Comparison of ENCODE assay signal across 1 cellular context in genomic region chr6:33392168-33392947, GRCh38.
A peak's percentile ranks its signal among the peaks of the same experiment; 100 is the strongest.
TF ChIP-seq lines count a peak whose summit lies in the region.

No MANE protein-coding gene starts in this region.

TF ChIP-seq in K562, 482 proteins besides CTCF, POLR2A, EP300 and RAD21 (continues in another document):
- TF ChIP-seq TOE1 (IDR thresholded peaks at IDR 0.05; ENCODE audit: borderline replicate concordance) (0 out of 2 replicates have a peak, but pooled peaks have one; percentile 7), TOE1 (CRISPR knock-in tag; IDR thresholded peaks at IDR 0.05; ENCODE audit: borderline replicate concordance, low read depth) (no peak), NKRF (IDR thresholded peaks at IDR 0.05; ENCODE audit: borderline replicate concordance) (peak; percentile 49; the same call in 1 of the 2 replicates), NBN (IDR thresholded peaks at IDR 0.05; ENCODE audit: low read depth) (peak; percentile 47; the same call in 1 of the 2 replicates), SMARCA4 (IDR thresholded peaks at IDR 0.05) (peak; percentile 36; the same call in 1 of the 2 replicates), KAT8 (IDR thresholded peaks at IDR 0.05; ENCODE audit: low read depth) (no peak), ZNF347 (CRISPR knock-in tag; IDR thresholded peaks at IDR 0.05; ENCODE audit: low read depth) (no peak), ZNF140 (CRISPR knock-in tag; IDR thresholded peaks at IDR 0.05) (no peak), RHOXF2B (CRISPR knock-in tag; conservative IDR thresholded peaks at IDR 0.05) (no peak), SOX6 (IDR thresholded peaks at IDR 0.05) (no peak), CLOCK (CRISPR knock-in tag; IDR thresholded peaks at IDR 0.05; ENCODE audit: borderline replicate concordance) (no peak), ZNF143 (CRISPR knock-in tag; IDR thresholded peaks at IDR 0.05) (0 out of 2 replicates have a peak, but pooled peaks have one; percentile 8), CBFA2T3 (IDR thresholded peaks at IDR 0.05) (peak; percentile 45), MTA2 (IDR thresholded peaks at IDR 0.05; ENCODE audit: low read depth) (no peak), TCF3 (CRISPR knock-in tag; IDR thresholded peaks at IDR 0.05) (no peak), DPF2 (IDR thresholded peaks at IDR 0.05) (peak; percentile 54), TBP (optimal IDR thresholded peaks at IDR 0.05; ENCODE audit: low read depth, low read length) (peak; percentile 14), ZNF41 (CRISPR knock-in tag; conservative IDR thresholded peaks at IDR 0.05) (no peak), ZNF785 (CRISPR knock-in tag; IDR thresholded peaks at IDR 0.05) (no peak), ELF2 (CRISPR knock-in tag; IDR thresholded peaks at IDR 0.05) (no peak), PPARD (CRISPR knock-in tag; IDR thresholded peaks at IDR 0.05) (no peak), NCOA1 (IDR thresholded peaks at IDR 0.05; ENCODE audit: low read depth) (no peak), ZNF830 (CRISPR knock-in tag; IDR thresholded peaks at IDR 0.05) (no peak), ETV1 (tag; conservative IDR thresholded peaks at IDR 0.05; ENCODE audit: low read depth) (no peak), HDGF (IDR thresholded peaks at IDR 0.05) (no peak), MXI1 (IDR thresholded peaks at IDR 0.05; ENCODE audit: low read depth, low read length) (peak; percentile 7; the same call in 1 of the 2 replicates), NCOR1 (IDR thresholded peaks at IDR 0.05) (peak; percentile 39), ZNF76 (CRISPR knock-in tag; IDR thresholded peaks at IDR 0.05; ENCODE audit: borderline replicate concordance) (no peak), JUNB (CRISPR knock-in tag; conservative IDR thresholded peaks at IDR 0.05) (no peak), MEIS2 (IDR thresholded peaks at IDR 0.05; ENCODE audit: partially characterized antibody) (peak; percentile 78), FOXA1 (IDR thresholded peaks at IDR 0.05; ENCODE audit: borderline replicate concordance) (no peak), GABPB2 (CRISPR knock-in tag; conservative IDR thresholded peaks at IDR 0.05) (no peak), NUFIP1 (IDR thresholded peaks at IDR 0.05; ENCODE audit: partially characterized antibody) (no peak), SREBF2 (CRISPR knock-in tag; IDR thresholded peaks at IDR 0.05) (0 out of 2 replicates have a peak, but pooled peaks have one; percentile 87), TAF9B (IDR thresholded peaks at IDR 0.05; ENCODE audit: partially characterized antibody) (peak; percentile 21), POLR2G (IDR thresholded peaks at IDR 0.05; ENCODE audit: low read depth, low read length) (no peak), FOXA3 (CRISPR knock-in tag; conservative IDR thresholded peaks at IDR 0.05 in 1 of 2, IDR thresholded peaks at IDR 0.05 in 1 of 2) (peak in 1 of 2 experiments; percentile 68; a peak in 2 of 4 replicates), FOXM1 (IDR thresholded peaks at IDR 0.05; ENCODE audit: low read depth) (no peak), FOXM1 (CRISPR knock-in tag; IDR thresholded peaks at IDR 0.05; ENCODE audit: low read depth) (peak; percentile 69; the same call in 1 of the 2 replicates), NONO (IDR thresholded peaks at IDR 0.05; ENCODE audit: low read depth in 2 of 2, low read length in 1 of 2) (no peak), ETV5 (CRISPR knock-in tag; IDR thresholded peaks at IDR 0.05; ENCODE audit: low read depth) (peak; percentile 14; the same call in 1 of the 2 replicates), ERF (CRISPR knock-in tag; IDR thresholded peaks at IDR 0.05) (no peak), RBM25 (IDR thresholded peaks at IDR 0.05; ENCODE audit: low read depth, low read length, severe bottlenecking) (peak; percentile 64), YBX1 (IDR thresholded peaks at IDR 0.05) (no peak)
- TF ChIP-seq, protein P1, sequence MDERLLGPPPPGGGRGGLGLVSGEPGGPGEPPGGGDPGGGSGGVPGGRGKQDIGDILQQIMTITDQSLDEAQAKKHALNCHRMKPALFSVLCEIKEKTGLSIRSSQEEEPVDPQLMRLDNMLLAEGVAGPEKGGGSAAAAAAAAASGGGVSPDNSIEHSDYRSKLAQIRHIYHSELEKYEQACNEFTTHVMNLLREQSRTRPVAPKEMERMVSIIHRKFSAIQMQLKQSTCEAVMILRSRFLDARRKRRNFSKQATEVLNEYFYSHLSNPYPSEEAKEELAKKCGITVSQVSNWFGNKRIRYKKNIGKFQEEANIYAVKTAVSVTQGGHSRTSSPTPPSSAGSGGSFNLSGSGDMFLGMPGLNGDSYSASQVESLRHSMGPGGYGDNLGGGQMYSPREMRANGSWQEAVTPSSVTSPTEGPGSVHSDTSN (CRISPR knock-in tag; IDR thresholded peaks at IDR 0.05; ENCODE audit: low read depth) = no peak
- TF ChIP-seq, protein P1 (tag; conservative IDR thresholded peaks at IDR 0.05; ENCODE audit: low read depth) = peak; percentile 70
- TF ChIP-seq, protein P2, sequence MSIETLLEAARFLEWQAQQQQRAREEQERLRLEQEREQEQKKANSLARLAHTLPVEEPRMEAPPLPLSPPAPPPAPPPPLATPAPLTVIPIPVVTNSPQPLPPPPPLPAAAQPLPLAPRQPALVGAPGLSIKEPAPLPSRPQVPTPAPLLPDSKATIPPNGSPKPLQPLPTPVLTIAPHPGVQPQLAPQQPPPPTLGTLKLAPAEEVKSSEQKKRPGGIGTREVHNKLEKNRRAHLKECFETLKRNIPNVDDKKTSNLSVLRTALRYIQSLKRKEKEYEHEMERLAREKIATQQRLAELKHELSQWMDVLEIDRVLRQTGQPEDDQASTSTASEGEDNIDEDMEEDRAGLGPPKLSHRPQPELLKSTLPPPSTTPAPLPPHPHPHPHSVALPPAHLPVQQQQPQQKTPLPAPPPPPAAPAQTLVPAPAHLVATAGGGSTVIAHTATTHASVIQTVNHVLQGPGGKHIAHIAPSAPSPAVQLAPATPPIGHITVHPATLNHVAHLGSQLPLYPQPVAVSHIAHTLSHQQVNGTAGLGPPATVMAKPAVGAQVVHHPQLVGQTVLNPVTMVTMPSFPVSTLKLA (conservative IDR thresholded peaks at IDR 0.05) = peak; percentile 9 to 14; a peak in 2 of 4 replicates
- TF ChIP-seq, protein P3, sequence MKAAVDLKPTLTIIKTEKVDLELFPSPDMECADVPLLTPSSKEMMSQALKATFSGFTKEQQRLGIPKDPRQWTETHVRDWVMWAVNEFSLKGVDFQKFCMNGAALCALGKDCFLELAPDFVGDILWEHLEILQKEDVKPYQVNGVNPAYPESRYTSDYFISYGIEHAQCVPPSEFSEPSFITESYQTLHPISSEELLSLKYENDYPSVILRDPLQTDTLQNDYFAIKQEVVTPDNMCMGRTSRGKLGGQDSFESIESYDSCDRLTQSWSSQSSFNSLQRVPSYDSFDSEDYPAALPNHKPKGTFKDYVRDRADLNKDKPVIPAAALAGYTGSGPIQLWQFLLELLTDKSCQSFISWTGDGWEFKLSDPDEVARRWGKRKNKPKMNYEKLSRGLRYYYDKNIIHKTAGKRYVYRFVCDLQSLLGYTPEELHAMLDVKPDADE (conservative IDR thresholded peaks at IDR 0.05; ENCODE audit: control insufficient read depth, low read depth, low read length) = no peak
- TF ChIP-seq, protein P4, sequence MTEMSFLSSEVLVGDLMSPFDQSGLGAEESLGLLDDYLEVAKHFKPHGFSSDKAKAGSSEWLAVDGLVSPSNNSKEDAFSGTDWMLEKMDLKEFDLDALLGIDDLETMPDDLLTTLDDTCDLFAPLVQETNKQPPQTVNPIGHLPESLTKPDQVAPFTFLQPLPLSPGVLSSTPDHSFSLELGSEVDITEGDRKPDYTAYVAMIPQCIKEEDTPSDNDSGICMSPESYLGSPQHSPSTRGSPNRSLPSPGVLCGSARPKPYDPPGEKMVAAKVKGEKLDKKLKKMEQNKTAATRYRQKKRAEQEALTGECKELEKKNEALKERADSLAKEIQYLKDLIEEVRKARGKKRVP (CRISPR knock-in tag; IDR thresholded peaks at IDR 0.05) = no peak
